In the genomic region with DNA sequence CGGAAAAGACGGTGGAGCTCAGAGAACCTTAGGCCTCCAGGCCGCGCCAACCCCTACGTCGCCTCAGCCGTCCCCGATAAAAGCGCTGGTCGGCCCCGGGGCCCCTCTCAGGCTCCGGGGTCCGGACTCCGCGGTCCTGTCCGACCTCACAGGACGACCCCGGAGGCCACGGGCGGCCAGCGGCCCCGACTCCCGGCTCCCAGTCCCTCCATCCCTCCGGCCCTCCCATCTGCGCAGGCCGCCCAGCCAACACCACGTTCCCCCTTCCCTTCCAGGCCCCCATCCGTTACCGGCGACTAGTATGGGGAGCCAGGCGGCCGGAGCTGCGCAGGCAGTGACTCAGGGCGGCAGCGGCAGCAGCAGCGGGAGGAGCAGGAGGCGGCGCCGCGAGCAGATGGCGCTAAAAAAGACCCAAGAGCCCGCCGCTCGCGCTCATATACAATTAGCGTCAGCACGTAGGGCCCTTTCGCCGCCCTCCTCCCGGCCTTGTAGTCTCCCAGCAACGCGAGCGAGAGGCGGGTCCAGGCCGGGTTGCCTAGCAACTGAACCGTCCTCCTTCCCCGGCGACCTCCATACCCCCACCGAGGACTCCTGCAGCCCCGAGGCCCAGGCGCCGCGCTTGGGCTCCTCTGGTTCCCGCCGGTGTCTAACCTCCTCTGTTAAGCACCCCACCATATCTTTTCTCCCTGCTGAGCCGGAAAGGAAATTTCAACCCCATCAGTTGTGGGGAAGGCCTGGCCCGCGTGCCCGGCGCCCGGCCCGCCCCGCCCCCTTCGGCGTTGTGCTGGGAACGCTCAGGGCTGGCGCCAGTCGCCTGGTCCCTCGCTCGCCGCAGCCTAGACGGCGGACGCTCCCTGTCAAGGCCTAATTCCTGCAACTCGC, we compare ENCODE assay signal across 1 cellular context.
TF ChIP-seq lines count a peak whose summit lies in the region.

A gene with protein sequence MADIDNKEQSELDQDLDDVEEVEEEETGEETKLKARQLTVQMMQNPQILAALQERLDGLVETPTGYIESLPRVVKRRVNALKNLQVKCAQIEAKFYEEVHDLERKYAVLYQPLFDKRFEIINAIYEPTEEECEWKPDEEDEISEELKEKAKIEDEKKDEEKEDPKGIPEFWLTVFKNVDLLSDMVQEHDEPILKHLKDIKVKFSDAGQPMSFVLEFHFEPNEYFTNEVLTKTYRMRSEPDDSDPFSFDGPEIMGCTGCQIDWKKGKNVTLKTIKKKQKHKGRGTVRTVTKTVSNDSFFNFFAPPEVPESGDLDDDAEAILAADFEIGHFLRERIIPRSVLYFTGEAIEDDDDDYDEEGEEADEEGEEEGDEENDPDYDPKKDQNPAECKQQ (minus strand): TSS at position 409 of the 882 bp plus-strand sequence. CDS start 10,466 bp downstream, outside the sequence.

TF ChIP-seq in GM23338, 12 proteins besides CTCF, POLR2A, EP300 and RAD21 (continued from another document):
- TF ChIP-seq, protein P1, sequence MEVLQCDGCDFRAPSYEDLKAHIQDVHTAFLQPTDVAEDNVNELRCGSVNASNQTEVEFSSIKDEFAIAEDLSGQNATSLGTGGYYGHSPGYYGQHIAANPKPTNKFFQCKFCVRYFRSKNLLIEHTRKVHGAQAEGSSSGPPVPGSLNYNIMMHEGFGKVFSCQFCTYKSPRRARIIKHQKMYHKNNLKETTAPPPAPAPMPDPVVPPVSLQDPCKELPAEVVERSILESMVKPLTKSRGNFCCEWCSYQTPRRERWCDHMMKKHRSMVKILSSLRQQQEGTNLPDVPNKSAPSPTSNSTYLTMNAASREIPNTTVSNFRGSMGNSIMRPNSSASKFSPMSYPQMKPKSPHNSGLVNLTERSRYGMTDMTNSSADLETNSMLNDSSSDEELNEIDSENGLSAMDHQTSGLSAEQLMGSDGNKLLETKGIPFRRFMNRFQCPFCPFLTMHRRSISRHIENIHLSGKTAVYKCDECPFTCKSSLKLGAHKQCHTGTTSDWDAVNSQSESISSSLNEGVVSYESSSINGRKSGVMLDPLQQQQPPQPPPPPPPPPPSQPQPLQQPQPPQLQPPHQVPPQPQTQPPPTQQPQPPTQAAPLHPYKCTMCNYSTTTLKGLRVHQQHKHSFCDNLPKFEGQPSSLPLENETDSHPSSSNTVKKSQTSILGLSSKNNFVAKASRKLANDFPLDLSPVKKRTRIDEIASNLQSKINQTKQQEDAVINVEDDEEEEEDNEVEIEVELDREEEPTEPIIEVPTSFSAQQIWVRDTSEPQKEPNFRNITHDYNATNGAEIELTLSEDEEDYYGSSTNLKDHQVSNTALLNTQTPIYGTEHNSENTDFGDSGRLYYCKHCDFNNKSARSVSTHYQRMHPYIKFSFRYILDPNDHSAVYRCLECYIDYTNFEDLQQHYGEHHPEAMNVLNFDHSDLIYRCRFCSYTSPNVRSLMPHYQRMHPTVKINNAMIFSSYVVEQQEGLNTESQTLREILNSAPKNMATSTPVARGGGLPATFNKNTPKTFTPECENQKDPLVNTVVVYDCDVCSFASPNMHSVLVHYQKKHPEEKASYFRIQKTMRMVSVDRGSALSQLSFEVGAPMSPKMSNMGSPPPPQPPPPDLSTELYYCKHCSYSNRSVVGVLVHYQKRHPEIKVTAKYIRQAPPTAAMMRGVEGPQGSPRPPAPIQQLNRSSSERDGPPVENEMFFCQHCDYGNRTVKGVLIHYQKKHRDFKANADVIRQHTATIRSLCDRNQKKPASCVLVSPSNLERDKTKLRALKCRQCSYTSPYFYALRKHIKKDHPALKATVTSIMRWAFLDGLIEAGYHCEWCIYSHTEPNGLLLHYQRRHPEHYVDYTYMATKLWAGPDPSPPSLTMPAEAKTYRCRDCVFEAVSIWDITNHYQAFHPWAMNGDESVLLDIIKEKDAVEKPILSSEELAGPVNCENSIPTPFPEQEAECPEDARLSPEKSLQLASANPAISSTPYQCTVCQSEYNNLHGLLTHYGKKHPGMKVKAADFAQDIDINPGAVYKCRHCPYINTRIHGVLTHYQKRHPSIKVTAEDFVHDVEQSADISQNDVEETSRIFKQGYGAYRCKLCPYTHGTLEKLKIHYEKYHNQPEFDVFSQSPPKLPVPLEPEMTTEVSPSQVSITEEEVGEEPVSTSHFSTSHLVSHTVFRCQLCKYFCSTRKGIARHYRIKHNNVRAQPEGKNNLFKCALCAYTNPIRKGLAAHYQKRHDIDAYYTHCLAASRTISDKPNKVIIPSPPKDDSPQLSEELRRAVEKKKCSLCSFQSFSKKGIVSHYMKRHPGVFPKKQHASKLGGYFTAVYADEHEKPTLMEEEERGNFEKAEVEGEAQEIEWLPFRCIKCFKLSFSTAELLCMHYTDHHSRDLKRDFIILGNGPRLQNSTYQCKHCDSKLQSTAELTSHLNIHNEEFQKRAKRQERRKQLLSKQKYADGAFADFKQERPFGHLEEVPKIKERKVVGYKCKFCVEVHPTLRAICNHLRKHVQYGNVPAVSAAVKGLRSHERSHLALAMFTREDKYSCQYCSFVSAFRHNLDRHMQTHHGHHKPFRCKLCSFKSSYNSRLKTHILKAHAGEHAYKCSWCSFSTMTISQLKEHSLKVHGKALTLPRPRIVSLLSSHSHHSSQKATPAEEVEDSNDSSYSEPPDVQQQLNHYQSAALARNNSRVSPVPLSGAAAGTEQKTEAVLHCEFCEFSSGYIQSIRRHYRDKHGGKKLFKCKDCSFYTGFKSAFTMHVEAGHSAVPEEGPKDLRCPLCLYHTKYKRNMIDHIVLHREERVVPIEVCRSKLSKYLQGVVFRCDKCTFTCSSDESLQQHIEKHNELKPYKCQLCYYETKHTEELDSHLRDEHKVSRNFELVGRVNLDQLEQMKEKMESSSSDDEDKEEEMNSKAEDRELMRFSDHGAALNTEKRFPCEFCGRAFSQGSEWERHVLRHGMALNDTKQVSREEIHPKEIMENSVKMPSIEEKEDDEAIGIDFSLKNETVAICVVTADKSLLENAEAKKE (CRISPR knock-in tag; IDR thresholded peaks at IDR 0.05): no peak
- no peak for TF ChIP-seq NANOG (IDR thresholded peaks at IDR 0.05; ENCODE audit: borderline replicate concordance)
- no peak for TF ChIP-seq EZH2 (IDR thresholded peaks at IDR 0.05; ENCODE audit: low read depth, unreplicated experiment)
- TF ChIP-seq POLR2AphosphoS5 (IDR thresholded peaks at IDR 0.05; ENCODE audit: low read depth): peak; percentile 88
- TF ChIP-seq ZNF114 (CRISPR knock-in tag; IDR thresholded peaks at IDR 0.05): no peak
- no peak for TF ChIP-seq JUNB (IDR thresholded peaks at IDR 0.05; ENCODE audit: unreplicated experiment)
- TF ChIP-seq EZH2phosphoT487 (IDR thresholded peaks at IDR 0.05; ENCODE audit: unreplicated experiment): no peak
- TF ChIP-seq CREB1 (CRISPR knock-in tag; IDR thresholded peaks at IDR 0.05; ENCODE audit: low read depth): peak; percentile 56; the same call in 1 of the 2 replicates
- TF ChIP-seq, protein P2, sequence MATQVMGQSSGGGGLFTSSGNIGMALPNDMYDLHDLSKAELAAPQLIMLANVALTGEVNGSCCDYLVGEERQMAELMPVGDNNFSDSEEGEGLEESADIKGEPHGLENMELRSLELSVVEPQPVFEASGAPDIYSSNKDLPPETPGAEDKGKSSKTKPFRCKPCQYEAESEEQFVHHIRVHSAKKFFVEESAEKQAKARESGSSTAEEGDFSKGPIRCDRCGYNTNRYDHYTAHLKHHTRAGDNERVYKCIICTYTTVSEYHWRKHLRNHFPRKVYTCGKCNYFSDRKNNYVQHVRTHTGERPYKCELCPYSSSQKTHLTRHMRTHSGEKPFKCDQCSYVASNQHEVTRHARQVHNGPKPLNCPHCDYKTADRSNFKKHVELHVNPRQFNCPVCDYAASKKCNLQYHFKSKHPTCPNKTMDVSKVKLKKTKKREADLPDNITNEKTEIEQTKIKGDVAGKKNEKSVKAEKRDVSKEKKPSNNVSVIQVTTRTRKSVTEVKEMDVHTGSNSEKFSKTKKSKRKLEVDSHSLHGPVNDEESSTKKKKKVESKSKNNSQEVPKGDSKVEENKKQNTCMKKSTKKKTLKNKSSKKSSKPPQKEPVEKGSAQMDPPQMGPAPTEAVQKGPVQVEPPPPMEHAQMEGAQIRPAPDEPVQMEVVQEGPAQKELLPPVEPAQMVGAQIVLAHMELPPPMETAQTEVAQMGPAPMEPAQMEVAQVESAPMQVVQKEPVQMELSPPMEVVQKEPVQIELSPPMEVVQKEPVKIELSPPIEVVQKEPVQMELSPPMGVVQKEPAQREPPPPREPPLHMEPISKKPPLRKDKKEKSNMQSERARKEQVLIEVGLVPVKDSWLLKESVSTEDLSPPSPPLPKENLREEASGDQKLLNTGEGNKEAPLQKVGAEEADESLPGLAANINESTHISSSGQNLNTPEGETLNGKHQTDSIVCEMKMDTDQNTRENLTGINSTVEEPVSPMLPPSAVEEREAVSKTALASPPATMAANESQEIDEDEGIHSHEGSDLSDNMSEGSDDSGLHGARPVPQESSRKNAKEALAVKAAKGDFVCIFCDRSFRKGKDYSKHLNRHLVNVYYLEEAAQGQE (IDR thresholded peaks at IDR 0.05; ENCODE audit: unreplicated experiment): no peak
